In the genomic region with DNA sequence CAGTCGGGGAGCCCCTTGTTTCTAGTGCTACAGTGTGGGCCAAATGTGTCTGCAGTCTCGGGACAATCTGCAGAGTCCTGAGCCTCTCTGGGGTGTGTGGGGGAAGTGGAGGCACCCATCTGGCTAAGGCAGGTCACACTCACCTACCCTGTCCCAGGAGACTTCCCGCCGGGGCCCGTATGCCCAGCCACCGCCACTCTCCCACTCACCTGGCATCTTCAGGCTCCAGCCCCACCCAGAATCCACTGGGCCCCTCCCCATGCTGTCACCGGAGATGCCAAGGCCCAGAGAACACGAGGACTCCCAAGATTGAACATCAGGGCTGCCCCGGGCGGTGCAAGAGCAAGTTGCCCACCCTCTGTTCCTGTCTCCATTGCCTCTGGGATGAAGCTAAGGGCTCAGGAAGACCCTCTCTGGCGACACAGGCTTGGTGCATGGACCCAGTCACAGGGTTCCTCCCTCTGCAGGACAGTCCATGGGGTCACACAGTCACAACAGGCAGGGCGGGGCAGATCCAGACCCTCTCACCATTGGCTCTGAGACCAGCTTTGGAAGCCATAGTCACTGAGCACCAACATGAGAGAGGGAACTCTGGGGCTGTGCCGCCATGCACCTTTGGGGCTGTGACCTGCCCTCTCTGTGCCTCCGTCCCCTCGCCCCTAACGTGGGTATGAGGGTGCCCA, we compare ENCODE assay signal across 25 cellular contexts.
"Had no signal": no experiment of that assay in that cellular context is flagged by ENCODE, and none has a peak within 500 bp of the region (broad histone marks: within the 10 kb centered on the region; RNA-seq: fewer than 3 reads in every experiment).

No MANE protein-coding gene starts in this region.

- DNase-seq: effector CD8-positive, alpha-beta T cell; foreskin keratinocyte; heart right ventricle; hippocampal formation; left cardiac atrium; left lung; mesendoderm; midbrain; naive thymus-derived CD4-positive, alpha-beta T cell; nucleus accumbens; stimulated activated CD4-positive, alpha-beta T cell treated with anti-CD3 and anti-CD28 coated beads, Interleukin-12 subunit alpha, Interleukin-12 subunit beta, amount 100 ng/mL, for 4 hours; stimulated activated CD4-positive, alpha-beta T cell treated with anti-CD3 and anti-CD28 coated beads, Interleukin-1b, Interleukin-23, amount 100 ng/mL, for 48 hours; stimulated activated CD4-positive, alpha-beta T cell treated with anti-CD3 and anti-CD28 coated beads, Interleukin-4, amount 100 ng/mL, for 24 hours; stimulated activated naive CD4-positive, alpha-beta T cell treated with Interleukin-2 at 50 U/mL for 16 hours; thyroid gland; trophoblast cell had no signal

- H3K9ac ChIP-seq: neural progenitor cell had no signal

- H3K27ac Mint-ChIP-seq: nephron; stimulated activated effector memory CD8-positive, alpha-beta T cell treated with anti-CD3 and anti-CD28 coated beads, Interleukin-12 subunit alpha, Interleukin-12 subunit beta, amount 100 ng/mL, for 72 hours had no signal

- H3K27me3 ChIP-seq: esophagus muscularis mucosa, foreskin keratinocyte, heart right ventricle, left lung, neural progenitor cell, right atrium auricular region, suprapubic skin, thyroid gland had no signal

- ATAC-seq: foreskin keratinocyte; left cardiac atrium; left lung; naive thymus-derived CD4-positive, alpha-beta T cell; sciatic nerve; stimulated activated effector memory CD8-positive, alpha-beta T cell treated with anti-CD3 and anti-CD28 coated beads, Interleukin-12 subunit alpha, Interleukin-12 subunit beta, amount 100 ng/mL, for 72 hours had no signal

- H3K4me1 ChIP-seq: foreskin keratinocyte, left lung, prostate gland, suprapubic skin, thyroid gland had no signal

- H3K4me2 ChIP-seq: neural progenitor cell, smooth muscle cell had no signal

- H3K9me3 Mint-ChIP-seq: nephron; neural progenitor cell; stimulated activated effector memory CD8-positive, alpha-beta T cell treated with anti-CD3 and anti-CD28 coated beads, Interleukin-12 subunit alpha, Interleukin-12 subunit beta, amount 100 ng/mL, for 72 hours had no signal

- H3K9me3 ChIP-seq: esophagus muscularis mucosa, heart right ventricle, left lung, prostate gland, right atrium auricular region, suprapubic skin, thyroid gland had no signal

- H3K36me3 ChIP-seq: neural progenitor cell had no signal

- H3K4me3 ChIP-seq: esophagus muscularis mucosa, heart right ventricle, left lung, neural progenitor cell, prostate gland, right atrium auricular region, smooth muscle cell, suprapubic skin, thyroid gland had no signal

- H3K27ac ChIP-seq: esophagus muscularis mucosa, foreskin keratinocyte, heart right ventricle, left lung, neural progenitor cell, prostate gland, right atrium auricular region, suprapubic skin, thyroid gland had no signal
